Comparison of ENCODE assay signal across 9 cellular contexts in genomic region chr12:68481181-68481941, GRCh38.
DNase-seq lines count a peak whose midpoint lies in the region; ATAC-seq and TF ChIP-seq lines count a peak whose summit lies in the region.
"Had no signal": no experiment of that assay in that cellular context is flagged by ENCODE, and none has a peak within 500 bp of the region (broad histone marks: within the 10 kb centered on the region; RNA-seq: fewer than 3 reads in every experiment).

No MANE protein-coding gene starts in this region.

- TF ChIP-seq CTCF in breast epithelium (IDR thresholded peaks at IDR 0.05) (no peak), gastroesophageal sphincter (IDR thresholded peaks at IDR 0.05) (no peak)

- H3K27ac ChIP-seq in CD4-positive, alpha-beta memory T cell (ENCODE audit: low read depth, low read length) = no peak overlapping the region
- no peak overlapping the region for H3K27ac ChIP-seq in breast epithelium
- H3K27ac ChIP-seq in gastroesophageal sphincter = peak overlapping the region in 1 of 4 donors; percentile 79

- H3K27me3 Mint-ChIP-seq in CD4-positive, alpha-beta memory T cell = no peaks in the 10 kb centered on the region

- H3K36me3 ChIP-seq in CD4-positive, alpha-beta memory T cell (ENCODE audit: insufficient read depth, low read length) = no peaks in the 10 kb centered on the region
- no peaks in the 10 kb centered on the region for H3K36me3 ChIP-seq in adipocyte (ENCODE audit: control insufficient read depth, insufficient read depth, low read length, severe bottlenecking)
- H3K36me3 ChIP-seq in breast epithelium = no peaks in the 10 kb centered on the region
- H3K36me3 ChIP-seq in gastroesophageal sphincter = no peaks in the 10 kb centered on the region

- CTCF ChIA-PET in CD4-positive, alpha-beta memory T cell (lab: Charles Lee; ENCODE audit: partially characterized antibody) = no interaction called here

- H3K9ac ChIP-seq in adipocyte (ENCODE audit: low read length) = no peak overlapping the region

- H3K4me1 Mint-ChIP-seq in CD4-positive, alpha-beta memory T cell = peaks cover 17 to 39% (median 31%) of the 10 kb centered on the region in 4 donors

- H3K9me3 Mint-ChIP-seq in CD4-positive, alpha-beta memory T cell = peaks cover 0 to 5% (median 0%) of the 10 kb centered on the region in 8 donors

- no peaks in the 10 kb centered on the region for H3K9me3 ChIP-seq in CD4-positive, alpha-beta memory T cell (ENCODE audit: control insufficient read depth in 1 of 2, low read length in 2 of 2)
- H3K9me3 ChIP-seq in adipocyte (ENCODE audit: control insufficient read depth, low read length) = no peaks in the 10 kb centered on the region
- no peaks in the 10 kb centered on the region for H3K9me3 ChIP-seq in breast epithelium
- H3K9me3 ChIP-seq in gastroesophageal sphincter = no peaks in the 10 kb centered on the region

- no peak for TF ChIP-seq EP300 in gastroesophageal sphincter (IDR thresholded peaks at IDR 0.05)

- intact Hi-C loops in CD4-positive, alpha-beta memory T cell (cut with micrococcal nuclease) = no loop called here
- intact Hi-C loops in breast epithelium (cut with DNase I; ENCODE audit: low total_unique reads) = no loop called here

- TF ChIP-seq POLR2A in breast epithelium (IDR thresholded peaks at IDR 0.05) = no peak
- no peak for TF ChIP-seq POLR2A in gastroesophageal sphincter (IDR thresholded peaks at IDR 0.05)

- peak in 2 of 5 donors; percentile 15 to 27 for DNase-seq in CD4-positive, alpha-beta memory T cell
- DNase-seq in adipocyte (ENCODE audit: low read depth) (peak; percentile 38), breast epithelium (ENCODE audit: low spot score in 2 of 2) (no peak), NCI-H1417 treated with DMSO at 0.1 percent for 48 hours (lab: John Stamatoyannopoulos, UW) (no peak)
- no peak for DNase-seq in stimulated activated naive CD4-positive, alpha-beta T cell treated with Interleukin-2 at 50 U/mL for 16 hours (lab: John Stamatoyannopoulos, UW)
- DNase-seq: NCI-H1092 had no signal

- peak overlapping the region in 7 of 8 donors; percentile 13 to 78 (median 57) for H3K4me3 Mint-ChIP-seq in CD4-positive, alpha-beta memory T cell

- POLR2A ChIA-PET in CD4-positive, alpha-beta memory T cell (lab: Charles Lee; ENCODE audit: partially characterized antibody) = interaction anchor here (0.6 to 1.5 kb wide), 4 partner anchors 13 to 132 kb away, joined by 3 to 5 read pairs (median 4); no protein-coding TSS in a partner anchor

- WGBS in gastroesophageal sphincter (ENCODE audit: low coverage in 1 of 2), 2 donors = 69 to 73% methylated on average over 6 to 7 of the region's 7 CpGs

- peaks cover 0 to 4% of the 10 kb centered on the region in 2 donors for H3K36me3 Mint-ChIP-seq in CD4-positive, alpha-beta memory T cell

- H3K27me3 ChIP-seq in CD4-positive, alpha-beta memory T cell (ENCODE audit: insufficient read depth, low read length) = no peaks in the 10 kb centered on the region
- H3K27me3 ChIP-seq in adipocyte (replicated peaks; ENCODE audit: control insufficient read depth, insufficient read depth, low read length) (no peaks in the 10 kb centered on the region), breast epithelium (no peaks in the 10 kb centered on the region), gastroesophageal sphincter (no peaks in the 10 kb centered on the region)

- ATAC-seq in GM19328 (IDR thresholded peaks at IDR 0.05; ENCODE audit: unreplicated experiment) (peak; percentile 47), HG03196 (IDR thresholded peaks at IDR 0.05; ENCODE audit: unreplicated experiment) (peak; percentile 59), gastroesophageal sphincter (no peak)

- H3K27ac Mint-ChIP-seq in CD4-positive, alpha-beta memory T cell = peak overlapping the region; percentile 17 to 89 (median 50)

- peaks cover 28% of the 10 kb centered on the region for H3K4me1 ChIP-seq in CD4-positive, alpha-beta memory T cell (ENCODE audit: insufficient read depth, low read length)
- peaks cover 37% of the 10 kb centered on the region for H3K4me1 ChIP-seq in adipocyte (ENCODE audit: control insufficient read depth, insufficient read depth, low read length)
- no peaks in the 10 kb centered on the region for H3K4me1 ChIP-seq in breast epithelium
- H3K4me1 ChIP-seq in gastroesophageal sphincter = peaks cover 0 to 26% (median 0%) of the 10 kb centered on the region in 3 donors

- no peak overlapping the region for H3K4me3 ChIP-seq in CD4-positive, alpha-beta memory T cell (ENCODE audit: low read length in 2 of 2)
- no peak overlapping the region for H3K4me3 ChIP-seq in adipocyte (ENCODE audit: low read length)
- no peak overlapping the region for H3K4me3 ChIP-seq in breast epithelium
- no peak overlapping the region for H3K4me3 ChIP-seq in gastroesophageal sphincter
